Comparison of ENCODE assay signal across 6 cellular contexts in the genomic region with DNA sequence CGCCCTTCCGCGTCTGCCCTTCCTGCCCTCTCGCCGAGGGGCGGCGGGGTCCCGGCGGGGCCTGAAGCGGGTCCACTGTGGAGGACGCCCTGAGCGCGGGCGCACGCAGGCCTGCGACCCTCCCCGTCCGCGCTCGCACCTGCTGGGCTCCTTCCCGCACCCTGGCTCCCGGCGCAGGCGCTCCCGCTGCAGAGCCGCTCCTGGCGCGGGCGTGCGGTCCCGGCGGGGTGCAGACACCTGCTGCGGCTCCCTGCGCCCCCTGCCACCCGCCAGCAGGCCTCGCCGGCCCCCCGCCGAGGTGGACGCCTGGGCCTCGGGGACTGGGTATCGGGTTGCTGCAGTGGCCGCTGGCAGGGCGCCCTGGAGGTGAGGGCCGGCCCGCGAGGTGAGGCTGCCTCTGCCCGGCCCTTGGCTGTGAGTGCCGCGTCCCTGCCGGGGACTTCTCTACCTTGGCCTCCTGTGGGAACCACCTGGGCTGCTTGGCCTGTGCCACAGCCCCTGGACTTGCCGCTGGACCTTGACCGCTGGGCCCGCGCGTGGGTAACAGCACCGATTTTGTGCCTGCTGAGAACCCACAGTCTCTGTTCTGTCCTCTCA. TPM values are rescaled to one million over a fixed set of nuclear protein-coding genes. Genes with fewer than 3 reads are reported as not detected.
DNase-seq lines count a peak whose midpoint lies in the region; ATAC-seq and TF ChIP-seq lines count a peak whose summit lies in the region.

No MANE protein-coding gene starts in this region.

- TF ChIP-seq POLR2A in gastrocnemius medialis (IDR thresholded peaks at IDR 0.05) = no peak

- in situ Hi-C loops in gastrocnemius medialis (cut with MboI; ENCODE audit: low sequenced_read_pairs in 4 of 4) = no loop called here

- 8 to 61% methylated on average over 9 to 57 of the region's 57 CpGs for WGBS in endodermal cell (ENCODE audit: insufficient coverage in 1 of 2, insufficient read length in 1 of 2), 2 experiments

- no peak overlapping the region for H3K27ac Mint-ChIP-seq in endodermal cell

- H3K9me3 ChIP-seq in endodermal cell (ENCODE audit: control insufficient read depth, low read length) (no peaks in the 10 kb centered on the region), gastrocnemius medialis (no peaks in the 10 kb centered on the region)

- H3K27ac ChIP-seq in KMS-11 = no peak overlapping the region
- H3K27ac ChIP-seq in endodermal cell (ENCODE audit: low read depth, low read length) = no peak overlapping the region
- H3K27ac ChIP-seq in gastrocnemius medialis = peak overlapping the region; percentile 70 to 95 (median 90)

- H3K9me3 Mint-ChIP-seq in endodermal cell = no peaks in the 10 kb centered on the region

- DNase-seq in DMS 273 (lab: John Stamatoyannopoulos, UW; ENCODE audit: unreplicated experiment) (peak; percentile 63), DMS 273 treated with DMSO at 0.1 percent for 48 hours (lab: John Stamatoyannopoulos, UW) (no peak), endodermal cell (no peak), gastrocnemius medialis (peak in 1 of 2 donors; percentile 62)

- ATAC-seq in gastrocnemius medialis = peak; percentile 10 to 30
- ATAC-seq in GM18868 (IDR thresholded peaks at IDR 0.05; ENCODE audit: unreplicated experiment) = no peak

- H3K4me1 Mint-ChIP-seq in endodermal cell = peaks cover 21% of the 10 kb centered on the region

- H3K9ac ChIP-seq in KMS-11 (peak overlapping the region; percentile 37; the same call in 1 of the 2 replicates), endodermal cell (ENCODE audit: extremely low read depth, low read length, poor library complexity, severe bottlenecking) (peak overlapping the region; percentile 47)

- H2AFZ ChIP-seq in KMS-11 (ENCODE audit: low read depth) = peak overlapping the region; percentile 61

- H3K4me1 ChIP-seq in KMS-11 (ENCODE audit: low read depth, poor library complexity, severe bottlenecking) (peaks cover 15% of the 10 kb centered on the region), endodermal cell (ENCODE audit: control insufficient read depth, insufficient read depth, low read length) (no peaks in the 10 kb centered on the region), gastrocnemius medialis (peaks cover 15 to 22% of the 10 kb centered on the region in 2 donors)

- H3K79me2 ChIP-seq in KMS-11 (ENCODE audit: insufficient read depth, low read depth) = no peaks in the 10 kb centered on the region

- no peak for TF ChIP-seq CTCF in KMS-11 (conservative IDR thresholded peaks at IDR 0.05; ENCODE audit: low read depth, low read length)
- no peak for TF ChIP-seq CTCF in endodermal cell (conservative IDR thresholded peaks at IDR 0.05)
- TF ChIP-seq CTCF in gastrocnemius medialis (IDR thresholded peaks at IDR 0.05 in 4 of 5, conservative IDR thresholded peaks at IDR 0.05 in 1 of 5) = no peak

- intact Hi-C loops in gastrocnemius medialis (cut with DNase I; ENCODE audit: low total_unique reads) = no loop called here

- no peaks in the 10 kb centered on the region for H4K20me1 ChIP-seq in KMS-11 (ENCODE audit: insufficient read depth)

- H3K4me2 ChIP-seq in KMS-11 = peak overlapping the region; percentile 96

- H3K4me3 ChIP-seq in KMS-11 (IDR thresholded peaks at IDR 0.05; ENCODE audit: insufficient read depth, low read depth, low read length) (no peak overlapping the region), endodermal cell (ENCODE audit: low read length) (peak overlapping the region; percentile 77), gastrocnemius medialis (peak overlapping the region; percentile 60 to 92 (median 68))

- peak overlapping the region; percentile 62 for H3K4me3 Mint-ChIP-seq in endodermal cell

- H3K27me3 Mint-ChIP-seq in endodermal cell (ENCODE audit: insufficient read depth) = peaks cover 6% of the 10 kb centered on the region

- H3K36me3 Mint-ChIP-seq in endodermal cell (ENCODE audit: low read depth) = no peaks in the 10 kb centered on the region

- H3K27me3 ChIP-seq in KMS-11 (ENCODE audit: insufficient read depth, low read depth) = peaks cover 7% of the 10 kb centered on the region; the same call in 1 of the 2 replicates
- no peaks in the 10 kb centered on the region for H3K27me3 ChIP-seq in endodermal cell (ENCODE audit: control insufficient read depth, insufficient read depth, low read length, poor library complexity, severe bottlenecking)
- no peaks in the 10 kb centered on the region for H3K27me3 ChIP-seq in gastrocnemius medialis

- no peaks in the 10 kb centered on the region for H3K36me3 ChIP-seq in KMS-11 (ENCODE audit: insufficient read depth)
- no peaks in the 10 kb centered on the region for H3K36me3 ChIP-seq in endodermal cell (ENCODE audit: control insufficient read depth, insufficient read depth, low read length)
- no peaks in the 10 kb centered on the region for H3K36me3 ChIP-seq in gastrocnemius medialis

RNA-seq across cellular contexts. Expression of a gene that starts 0.6 kb away (rescaled TPM):
- 10 to 100 TPM; 41.5 to 46.2 TPM for total RNA-seq in endodermal cell
- 23.5 TPM for polyA plus RNA-seq in endodermal cell (2013, experiment 1 of 2)
- 18.6 TPM for polyA plus RNA-seq in endodermal cell (2013, experiment 2 of 2)
- 10 to 100 TPM; 20.5 to 23.7 (median 23.3) TPM for total RNA-seq in gastrocnemius medialis

RNA-seq across cellular contexts. Expression of a gene that starts 12.7 kb away (rescaled TPM):
- total RNA-seq in endodermal cell = 100 to 1,000 TPM; 137 to 139 TPM
- polyA plus RNA-seq in endodermal cell (2013, experiment 1 of 2) = 71.8 TPM
- polyA plus RNA-seq in endodermal cell (2013, experiment 2 of 2) = 66.9 TPM
- 10 to 100 TPM; 38.6 to 77.8 (median 54.3) TPM for total RNA-seq in gastrocnemius medialis

RNA-seq across cellular contexts. Expression of a gene that starts 15.8 kb away (rescaled TPM):
- total RNA-seq in endodermal cell (10 to 100 TPM; 47.8 to 51.0 TPM), gastrocnemius medialis (10 to 100 TPM in 2 of 4 donors, 1 to 10 TPM in 2; 5.8 to 15.2 (median 11.8) TPM)
- polyA plus RNA-seq in endodermal cell (2013, experiment 1 of 2) = 42.9 TPM
- 39.3 TPM for polyA plus RNA-seq in endodermal cell (2013, experiment 2 of 2)

RNA-seq across cellular contexts. Expression of a gene that starts 27.4 kb away (rescaled TPM):
- total RNA-seq in endodermal cell (10 to 100 TPM; 48.9 to 50.4 TPM), gastrocnemius medialis (10 to 100 TPM in 3 of 4 donors, 1 to 10 TPM in 1; 10.0 to 25.2 (median 13.6) TPM)
- 44.3 TPM for polyA plus RNA-seq in endodermal cell (2013, experiment 1 of 2)
- 43.0 TPM for polyA plus RNA-seq in endodermal cell (2013, experiment 2 of 2)

RNA-seq across cellular contexts. Expression of a gene that starts 54.4 kb away (rescaled TPM):
- total RNA-seq in endodermal cell = 10 to 100 TPM; 43.7 to 49.6 TPM
- 31.6 TPM for polyA plus RNA-seq in endodermal cell (2013, experiment 1 of 2)
- 27.9 TPM for polyA plus RNA-seq in endodermal cell (2013, experiment 2 of 2)
- total RNA-seq in gastrocnemius medialis = 100 to 1,000 TPM; 107 to 137 (median 126) TPM

Comparison
In these comparisons a context has a peak if more than half of its experiments do, and no peak if none do; other contexts are left out.
1. H3K27ac ChIP-seq: peak in gastrocnemius medialis (4 of 4); none in KMS-11 (single experiment) and endodermal cell (single experiment).